In genomic region chr18:63101811-63102210, GRCh38 we compare ENCODE assay signal across 22 cellular contexts.
DNase-seq lines count a peak whose midpoint lies in the region; TF ChIP-seq lines count a peak whose summit lies in the region.
"Had no signal": no experiment of that assay in that cellular context is flagged by ENCODE, and none has a peak within 500 bp of the region (broad histone marks: within the 10 kb centered on the region; RNA-seq: fewer than 3 reads in every experiment).

No MANE protein-coding gene starts in this region.

- peaks cover 100% of the 10 kb centered on the region for H3K4me1 ChIP-seq in BLaER1

- peak overlapping the region; percentile 26; the same call in 1 of the 2 replicates for H3K4me3 ChIP-seq in BLaER1
- H3K4me3 ChIP-seq: GM23248 had no signal

- H3K9me3 ChIP-seq in BLaER1 (no peaks in the 10 kb centered on the region), KOPT-K1 (ENCODE audit: insufficient read depth, low read length, poor library complexity, severe bottlenecking) (no peaks in the 10 kb centered on the region)

- H3K4me2 ChIP-seq in BLaER1: peak overlapping the region; percentile 98

- peaks cover 66% of the 10 kb centered on the region for H3K4me1 Mint-ChIP-seq in T-helper 2 cell treated with Interferon-gamma antibody and Interleukin-4, amounts not matched to agents 5 μg/mL and 100 μg/mL, for 36 hours (ENCODE audit: low read depth)
- H3K4me1 Mint-ChIP-seq in endothelial cell (ENCODE audit: unreplicated experiment): peaks cover 34% of the 10 kb centered on the region

- H3K36me3 ChIP-seq in BLaER1 (no peaks in the 10 kb centered on the region), KOPT-K1 (ENCODE audit: insufficient read depth, low read length) (no peaks in the 10 kb centered on the region)

- H3K9me3 Mint-ChIP-seq in T-helper 2 cell treated with Interferon-gamma antibody and Interleukin-4, amounts not matched to agents 5 μg/mL and 100 μg/mL, for 36 hours: peaks cover 10% of the 10 kb centered on the region
- H3K9me3 Mint-ChIP-seq in endothelial cell (ENCODE audit: unreplicated experiment): no peaks in the 10 kb centered on the region

- no peaks in the 10 kb centered on the region for H3K27me3 ChIP-seq in BLaER1

- TF ChIP-seq CTCF in endothelial cell (IDR thresholded peaks at IDR 0.05; ENCODE audit: unreplicated experiment): no peak

- H3K27ac Mint-ChIP-seq in T-helper 2 cell treated with Interferon-gamma antibody and Interleukin-4, amounts not matched to agents 5 μg/mL and 100 μg/mL, for 36 hours: peak overlapping the region; percentile 81
- peak overlapping the region; percentile 10 for H3K27ac Mint-ChIP-seq in endothelial cell (ENCODE audit: unreplicated experiment)
- H3K27ac Mint-ChIP-seq: CD4-positive, CD25-positive, alpha-beta regulatory T cell had no signal

- peak overlapping the region; percentile 83 for H3K9ac ChIP-seq in BLaER1
- H3K9ac ChIP-seq: GM23248 had no signal

- H3K27ac ChIP-seq in BLaER1 (peak overlapping the region; percentile 95), KOPT-K1 (ENCODE audit: low read depth, low read length, poor library complexity, severe bottlenecking) (peak overlapping the region; percentile 98)
- H3K27ac ChIP-seq: 22Rv1, GM23248 had no signal

- no peak for DNase-seq in T-helper 2 cell treated with Interferon-gamma antibody and Interleukin-4, amounts not matched to agents 5 μg/mL and 100 μg/mL, for 36 hours (ENCODE audit: low spot score)
- DNase-seq in T-helper 2 cell (no peak), endothelial cell (ENCODE audit: low spot score) (no peak), NCI-H510A (lab: John Stamatoyannopoulos, UW) (no peak)
- DNase-seq in activated CD8-positive, alpha-beta memory T cell treated with anti-CD3 and anti-CD28 coated beads, Interleukin-2, amount 50 U/mL, for 4 hours: no peak
- DNase-seq in effector CD4-positive, alpha-beta T cell: no peak
- DNase-seq: AML-193, COR-L47, DMS 273 treated with DMSO at 0.1 percent for 48 hours, GM23248, KBM-7, NCI-H1417 treated with DMSO at 0.1 percent for 48 hours, NCI-H187 treated with DMSO at 0.1 percent for 48 hours, NCI-H226, NCI-H524 treated with DMSO at 0.1 percent for 48 hours, PC-3, RPMI8226, SHP77 treated with DMSO at 0.1 percent for 48 hours had no signal

- H3K4me3 Mint-ChIP-seq in T-helper 2 cell treated with Interferon-gamma antibody and Interleukin-4, amounts not matched to agents 5 μg/mL and 100 μg/mL, for 36 hours: peak overlapping the region; percentile 61
- no peak overlapping the region for H3K4me3 Mint-ChIP-seq in endothelial cell (ENCODE audit: unreplicated experiment)

- peaks cover 7% of the 10 kb centered on the region for H3K36me3 Mint-ChIP-seq in T-helper 2 cell treated with Interferon-gamma antibody and Interleukin-4, amounts not matched to agents 5 μg/mL and 100 μg/mL, for 36 hours (ENCODE audit: low read depth)
- H3K36me3 Mint-ChIP-seq in endothelial cell (ENCODE audit: low read depth, unreplicated experiment): peaks cover 9% of the 10 kb centered on the region
- H3K36me3 Mint-ChIP-seq: CD4-positive, CD25-positive, alpha-beta regulatory T cell had no signal

- no peaks in the 10 kb centered on the region for H4K20me1 ChIP-seq in BLaER1

- H3K27me3 Mint-ChIP-seq in T-helper 2 cell treated with Interferon-gamma antibody and Interleukin-4, amounts not matched to agents 5 μg/mL and 100 μg/mL, for 36 hours (ENCODE audit: low read depth): peaks cover 18% of the 10 kb centered on the region
- peaks cover 19% of the 10 kb centered on the region for H3K27me3 Mint-ChIP-seq in endothelial cell (ENCODE audit: unreplicated experiment)
